Comparison of ENCODE assay signal across 14 cellular contexts in genomic region chr2:186771850-186772463, GRCh38.
DNase-seq lines count a peak whose midpoint lies in the region; ATAC-seq and TF ChIP-seq lines count a peak whose summit lies in the region.
"Had no signal": no experiment of that assay in that cellular context is flagged by ENCODE, and none has a peak within 500 bp of the region (broad histone marks: within the 10 kb centered on the region; RNA-seq: fewer than 3 reads in every experiment).

No MANE protein-coding gene starts in this region.

- no peak for TF ChIP-seq POLR2A in GM18505 (IDR thresholded peaks at IDR 0.05; ENCODE audit: borderline replicate concordance, extremely low read depth, insufficient read depth, insufficient read length)

- ATAC-seq in GM21423 (IDR thresholded peaks at IDR 0.05; ENCODE audit: unreplicated experiment): no peak
- no peak for ATAC-seq in GM18505 (IDR thresholded peaks at IDR 0.05; ENCODE audit: unreplicated experiment)
- ATAC-seq: activated T-helper 17 cell treated with anti-CD3 and anti-CD28 coated beads, Interleukin-2, amount 50 U/mL, for 72 hours; body of pancreas had no signal

- DNase-seq in NCI-H510A treated with DMSO at 0.1 percent for 48 hours (lab: John Stamatoyannopoulos, UW): peak; percentile 26
- DNase-seq in NCI-H510A (lab: John Stamatoyannopoulos, UW): no peak
- peak; percentile 70 for DNase-seq in NCI-H345 treated with DMSO at 0.1 percent for 48 hours (lab: John Stamatoyannopoulos, UW; ENCODE audit: unreplicated experiment)
- DNase-seq in epithelial cell of prostate (ENCODE audit: low read depth, low spot score): no peak
- DNase-seq in DMS153 treated with DMSO at 0.1 percent for 48 hours (lab: John Stamatoyannopoulos, UW; ENCODE audit: unreplicated experiment): no peak
- no peak for DNase-seq in activated CD4-positive, alpha-beta T cell treated with anti-CD3 and anti-CD28 coated beads, Interleukin-2, amount 50 U/mL, for 4 hours
- DNase-seq: activated CD4-positive, alpha-beta T cell treated with anti-CD3 and anti-CD28 coated beads, Interleukin-2, amount 10 ng/mL, durations not matched to agents 24 days and 14 days; body of pancreas; NCI-H2029; stimulated activated CD4-positive, alpha-beta T cell treated with anti-CD3 and anti-CD28 coated beads, Interleukin-15, amount 100 ng/mL, for 24 hours; transverse colon had no signal

- H3K27ac ChIP-seq in epithelial cell of prostate: peak overlapping the region; percentile 10
- H3K27ac ChIP-seq: body of pancreas, transverse colon had no signal

Comparison
In these comparisons a context has a peak if more than half of its experiments do, and no peak if none do; other contexts are left out.
1. DNase-seq: peak in NCI-H510A treated with DMSO at 0.1 percent for 48 hours (single experiment) and NCI-H345 treated with DMSO at 0.1 percent for 48 hours (single experiment); none in NCI-H510A (single experiment), epithelial cell of prostate (single experiment), DMS153 treated with DMSO at 0.1 percent for 48 hours (single experiment) and activated CD4-positive, alpha-beta T cell treated with anti-CD3 and anti-CD28 coated beads, Interleukin-2, amount 50 U/mL, for 4 hours (0 of 2).